Comparison of ENCODE assay signal across 9 cellular contexts in the genomic region with DNA sequence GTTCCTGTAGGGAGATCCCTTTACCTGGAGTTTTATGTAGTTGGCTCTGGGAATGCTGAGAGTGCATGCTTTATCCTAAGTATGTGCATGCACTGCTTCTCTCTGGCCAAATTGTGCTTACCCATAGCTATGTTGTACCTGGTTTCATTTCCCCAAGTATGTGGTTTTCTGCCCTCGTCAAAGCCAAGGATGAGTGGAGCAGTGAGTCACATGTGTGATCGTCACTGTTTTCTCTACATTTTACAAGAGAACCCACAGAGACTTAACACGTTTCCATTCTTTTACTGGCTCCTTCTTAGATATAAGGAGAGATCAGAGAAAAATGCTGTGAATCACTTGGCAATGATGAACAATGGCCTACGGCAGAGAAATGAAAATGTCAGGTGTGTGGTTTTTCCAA. TPM values are rescaled to one million over a fixed set of nuclear protein-coding genes. Genes with fewer than 3 reads are reported as not detected.
DNase-seq lines count a peak whose midpoint lies in the region; ATAC-seq and TF ChIP-seq lines count a peak whose summit lies in the region.
"Had no signal": no experiment of that assay in that cellular context is flagged by ENCODE, and none has a peak within 500 bp of the region (broad histone marks: within the 10 kb centered on the region; RNA-seq: fewer than 3 reads in every experiment).

No MANE protein-coding gene starts in this region.

- DNase-seq in GM13976 (ENCODE audit: low spot score) (peak; percentile 40), HT1080 (ENCODE audit: low read depth) (peak; percentile 89), mesenchymal stem cell (no peak), ascending aorta (ENCODE audit: low spot score in 2 of 2) (no peak), activated gamma-delta T cell treated with Interleukin-2 at 50 U/mL for 16 hours (no peak)
- DNase-seq in activated naive CD4-positive, alpha-beta T cell treated with anti-CD3 and anti-CD28 coated beads, Interleukin-2, amount 10 ng/mL, durations not matched to agents 7 days and 5 days: peak; percentile 26
- no peak for DNase-seq in stimulated activated effector memory CD8-positive, alpha-beta T cell treated with anti-CD3 and anti-CD28 coated beads, Interleukin-12 subunit alpha, Interleukin-12 subunit beta, amount 100 ng/mL, for 72 hours (ENCODE audit: low spot score in 2 of 2)
- DNase-seq: IMR-90 had no signal

- H3K4me1 ChIP-seq in mesenchymal stem cell (ENCODE audit: control insufficient read depth, insufficient read depth, low read depth, low read length) (no peaks in the 10 kb centered on the region), ascending aorta (no peaks in the 10 kb centered on the region)

- no peak overlapping the region for H2BK15ac ChIP-seq in mesenchymal stem cell (ENCODE audit: low read depth, poor library complexity, severe bottlenecking)

- H3K27ac Mint-ChIP-seq in activated naive CD4-positive, alpha-beta T cell treated with anti-CD3 and anti-CD28 coated beads, Interleukin-2, amount 10 ng/mL, durations not matched to agents 7 days and 5 days: no peak overlapping the region
- no peak overlapping the region for H3K27ac Mint-ChIP-seq in stimulated activated effector memory CD8-positive, alpha-beta T cell treated with anti-CD3 and anti-CD28 coated beads, Interleukin-12 subunit alpha, Interleukin-12 subunit beta, amount 100 ng/mL, for 72 hours

- no peak overlapping the region for H2BK120ac ChIP-seq in mesenchymal stem cell (ENCODE audit: low read depth, low read length)

- no peak overlapping the region for H4K91ac ChIP-seq in mesenchymal stem cell (ENCODE audit: low read length)

- H3K14ac ChIP-seq in mesenchymal stem cell (ENCODE audit: low read length in 2 of 2): no peak overlapping the region

- no peak overlapping the region for H2BK5ac ChIP-seq in mesenchymal stem cell (ENCODE audit: low read depth, low read length, poor library complexity, severe bottlenecking)

- ATAC-seq in GM21526 (IDR thresholded peaks at IDR 0.05; ENCODE audit: low FRiP score, unreplicated experiment): peak; percentile 96
- ATAC-seq in stimulated activated effector memory CD8-positive, alpha-beta T cell treated with anti-CD3 and anti-CD28 coated beads, Interleukin-12 subunit alpha, Interleukin-12 subunit beta, amount 100 ng/mL, for 72 hours: peak; percentile 90

- H3K9me3 ChIP-seq in mesenchymal stem cell (ENCODE audit: control insufficient read depth, low read length): peaks cover 5% of the 10 kb centered on the region
- no peaks in the 10 kb centered on the region for H3K9me3 ChIP-seq in ascending aorta

- H3K4me3 Mint-ChIP-seq in activated naive CD4-positive, alpha-beta T cell treated with anti-CD3 and anti-CD28 coated beads, Interleukin-2, amount 10 ng/mL, durations not matched to agents 7 days and 5 days: no peak overlapping the region
- H3K4me3 Mint-ChIP-seq in stimulated activated effector memory CD8-positive, alpha-beta T cell treated with anti-CD3 and anti-CD28 coated beads, Interleukin-12 subunit alpha, Interleukin-12 subunit beta, amount 100 ng/mL, for 72 hours: no peak overlapping the region

- intact Hi-C loops in ascending aorta (cut with DNase I): no loop called here

- in situ Hi-C loops in GM13976 (cut with MboI; ENCODE audit: low sequenced_read_pairs, unreplicated experiment): no loop called here

- peaks cover 16% of the 10 kb centered on the region for H3K4me1 Mint-ChIP-seq in activated naive CD4-positive, alpha-beta T cell treated with anti-CD3 and anti-CD28 coated beads, Interleukin-2, amount 10 ng/mL, durations not matched to agents 7 days and 5 days
- H3K4me1 Mint-ChIP-seq in stimulated activated effector memory CD8-positive, alpha-beta T cell treated with anti-CD3 and anti-CD28 coated beads, Interleukin-12 subunit alpha, Interleukin-12 subunit beta, amount 100 ng/mL, for 72 hours: peaks cover 10% of the 10 kb centered on the region

- 83% methylated on average over 3 of the region's 4 CpGs for WGBS in mesenchymal stem cell

- no peaks in the 10 kb centered on the region for H3K27me3 ChIP-seq in mesenchymal stem cell (ENCODE audit: control insufficient read depth in 1 of 2, insufficient read depth in 1 of 2, low read length in 2 of 2)
- no peaks in the 10 kb centered on the region for H3K27me3 ChIP-seq in ascending aorta

- H3K18ac ChIP-seq in mesenchymal stem cell (ENCODE audit: low read depth in 1 of 2, low read length in 2 of 2): no peak overlapping the region

- no peak overlapping the region for H2BK12ac ChIP-seq in mesenchymal stem cell (ENCODE audit: low read length in 2 of 2)

- TF ChIP-seq CTCF in GM13976 (IDR thresholded peaks at IDR 0.05; ENCODE audit: borderline replicate concordance, control extremely low read depth, extremely low read depth, insufficient read depth, missing control alignments): no peak
- TF ChIP-seq CTCF in ascending aorta (IDR thresholded peaks at IDR 0.05): no peak

- H2AK5ac ChIP-seq in mesenchymal stem cell (ENCODE audit: low read length, severe bottlenecking): no peak overlapping the region

- H4K8ac ChIP-seq in mesenchymal stem cell (ENCODE audit: low read length): no peak overlapping the region

- H3K4me3 ChIP-seq in mesenchymal stem cell (ENCODE audit: insufficient read depth in 1 of 2, low read depth in 1 of 2, low read length in 2 of 2) (no peak overlapping the region), ascending aorta (no peak overlapping the region)

- H3K27me3 Mint-ChIP-seq in activated naive CD4-positive, alpha-beta T cell treated with anti-CD3 and anti-CD28 coated beads, Interleukin-2, amount 10 ng/mL, durations not matched to agents 7 days and 5 days: peaks cover 3% of the 10 kb centered on the region

- peaks cover 5% of the 10 kb centered on the region for H3K9me3 Mint-ChIP-seq in activated naive CD4-positive, alpha-beta T cell treated with anti-CD3 and anti-CD28 coated beads, Interleukin-2, amount 10 ng/mL, durations not matched to agents 7 days and 5 days
- peaks cover 5% of the 10 kb centered on the region for H3K9me3 Mint-ChIP-seq in stimulated activated effector memory CD8-positive, alpha-beta T cell treated with anti-CD3 and anti-CD28 coated beads, Interleukin-12 subunit alpha, Interleukin-12 subunit beta, amount 100 ng/mL, for 72 hours

- no peak overlapping the region for H3K23ac ChIP-seq in mesenchymal stem cell (ENCODE audit: low read length in 2 of 2)

- no peak overlapping the region for H3K27ac ChIP-seq in mesenchymal stem cell (ENCODE audit: low read length, poor library complexity, severe bottlenecking)
- H3K27ac ChIP-seq in ascending aorta: no peak overlapping the region

- CTCF ChIA-PET in activated naive CD4-positive, alpha-beta T cell treated with anti-CD3 and anti-CD28 coated beads, Interleukin-2, amount 10 ng/mL, durations not matched to agents 7 days and 5 days (lab: Charles Lee): no interaction called here

- H3K36me3 Mint-ChIP-seq in activated naive CD4-positive, alpha-beta T cell treated with anti-CD3 and anti-CD28 coated beads, Interleukin-2, amount 10 ng/mL, durations not matched to agents 7 days and 5 days: no peaks in the 10 kb centered on the region
- H3K36me3 Mint-ChIP-seq in stimulated activated effector memory CD8-positive, alpha-beta T cell treated with anti-CD3 and anti-CD28 coated beads, Interleukin-12 subunit alpha, Interleukin-12 subunit beta, amount 100 ng/mL, for 72 hours: no peaks in the 10 kb centered on the region

- H3K79me1 ChIP-seq in mesenchymal stem cell (replicated peaks; ENCODE audit: low read length, poor library complexity, severe bottlenecking): no peaks in the 10 kb centered on the region

- H2AFZ ChIP-seq in mesenchymal stem cell (ENCODE audit: low read depth, low read length): no peak overlapping the region

- no peaks in the 10 kb centered on the region for H3K36me3 ChIP-seq in mesenchymal stem cell (ENCODE audit: control insufficient read depth in 1 of 2, insufficient read depth in 2 of 2, low read depth in 1 of 2, low read length in 2 of 2)
- H3K36me3 ChIP-seq in ascending aorta: no peaks in the 10 kb centered on the region

- no peak overlapping the region for H3K4ac ChIP-seq in mesenchymal stem cell (ENCODE audit: low read depth in 1 of 2, low read length in 2 of 2)

- no peak overlapping the region for H3K9ac ChIP-seq in mesenchymal stem cell (ENCODE audit: low read length)

- no peak overlapping the region for H3K4me2 ChIP-seq in mesenchymal stem cell (ENCODE audit: low read length, poor library complexity, severe bottlenecking)

RNA-seq across cellular contexts. Expression of gene MAST4, which starts 42.0 kb away (rescaled TPM):
- 7.6 and 8.7 TPM in 2 replicates for total RNA-seq in HT1080 (2014; rRNA removed; shearing (Covaris generic))
- polyA plus RNA-seq in HT1080 (2015; cell fraction: cytosol; rRNA removed): 8.2 and 10.7 TPM in 2 replicates
- polyA plus RNA-seq in HT1080 (2015; cell fraction: nucleus; rRNA removed): 23.1 and 30.3 TPM in 2 replicates
- 6.1 TPM for polyA plus RNA-seq in mesenchymal stem cell (2013, experiment 1 of 2)
- polyA plus RNA-seq in mesenchymal stem cell (2013, experiment 2 of 2): 5.1 TPM
- 55.2 TPM for total RNA-seq in ascending aorta

Comparison
In these comparisons a context has a peak if more than half of its experiments do, and no peak if none do; other contexts are left out.
1. DNase-seq: peak in GM13976 (single experiment), HT1080 (single experiment) and activated naive CD4-positive, alpha-beta T cell treated with anti-CD3 and anti-CD28 coated beads, Interleukin-2, amount 10 ng/mL, durations not matched to agents 7 days and 5 days (single experiment); none in stimulated activated effector memory CD8-positive, alpha-beta T cell treated with anti-CD3 and anti-CD28 coated beads, Interleukin-12 subunit alpha, Interleukin-12 subunit beta, amount 100 ng/mL, for 72 hours (0 of 2), mesenchymal stem cell (single experiment), ascending aorta (0 of 2) and activated gamma-delta T cell treated with Interleukin-2 at 50 U/mL for 16 hours (single experiment).